Comparison of ENCODE assay signal across 19 cellular contexts in the genomic region with DNA sequence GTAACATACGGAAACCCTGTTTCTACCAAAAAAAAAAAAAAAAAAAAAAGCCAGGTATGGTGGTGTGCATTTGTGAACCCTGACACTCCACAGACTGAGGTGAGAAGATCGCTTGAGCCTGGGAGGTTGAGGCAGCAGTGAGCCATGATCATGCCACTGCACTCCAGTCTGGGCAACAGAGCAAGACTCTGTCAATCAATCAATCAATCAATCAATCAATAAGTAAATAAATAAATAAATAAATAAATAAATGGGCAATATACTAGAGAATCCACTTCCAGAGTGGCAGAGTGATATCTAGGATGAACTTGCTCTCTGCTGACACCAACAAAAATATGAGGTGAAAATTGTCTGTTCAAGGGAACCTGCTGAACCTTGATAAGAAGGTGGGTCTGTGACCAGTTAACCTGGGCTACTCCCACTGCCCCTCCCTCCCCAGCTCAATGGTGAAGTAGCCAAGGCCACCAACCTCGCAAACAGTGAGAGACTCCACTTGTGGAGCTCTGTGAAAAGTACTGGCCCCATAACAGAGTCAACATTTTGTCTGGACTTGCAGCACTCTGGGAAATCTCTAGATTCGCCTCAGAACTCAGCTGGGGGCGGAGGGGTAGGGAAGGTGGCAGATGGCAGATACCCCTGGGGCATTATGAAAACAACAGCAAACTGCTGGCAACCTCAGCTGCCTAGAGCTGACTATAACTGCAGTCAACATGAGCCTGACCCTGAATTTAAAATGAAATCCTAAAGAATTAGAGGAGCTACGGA.
A peak's percentile ranks its signal among the peaks of the same experiment; 100 is the strongest.
DNase-seq lines count a peak whose midpoint lies in the region; ATAC-seq and TF ChIP-seq lines count a peak whose summit lies in the region.
"Had no signal": no experiment of that assay in that cellular context is flagged by ENCODE, and none has a peak within 500 bp of the region (broad histone marks: within the 10 kb centered on the region; RNA-seq: fewer than 3 reads in every experiment).

No MANE protein-coding gene starts in this region.

- peak overlapping the region in 3 of 4 donors; percentile 34 to 71 (median 37) for H3K27ac ChIP-seq in sigmoid colon

- no peak overlapping the region for H3K27ac Mint-ChIP-seq in activated CD4-positive, alpha-beta T cell treated with anti-CD3 and anti-CD28 coated beads for 36 hours
- H3K27ac Mint-ChIP-seq: CD14-positive monocyte had no signal

- peaks cover 6% of the 10 kb centered on the region for H3K4me1 Mint-ChIP-seq in activated CD4-positive, alpha-beta T cell treated with anti-CD3 and anti-CD28 coated beads for 36 hours
- H3K4me1 Mint-ChIP-seq: CD14-positive monocyte had no signal

- DNase-seq in HEK293T (ENCODE audit: extremely low spot score) (no peak), NCI-H524 (lab: John Stamatoyannopoulos, UW) (peak; percentile 74 to 82), islet precursor cell (peak; percentile 33), sigmoid colon (peak; percentile 44), midbrain (lab: John Stamatoyannopoulos, UW) (no peak)
- DNase-seq in activated CD4-positive, alpha-beta T cell treated with anti-CD3 and anti-CD28 coated beads for 36 hours: no peak
- DNase-seq in activated T-cell treated with anti-CD3 and anti-CD28 coated beads, Interleukin-2, amount 50 U/mL, for 1 hour: no peak
- DNase-seq: COR-L47; EL; IMR-90; Kasumi-1; MM.1S; NCI-H1105 treated with DMSO at 0.1 percent for 48 hours; NCI-H2029 treated with DMSO at 0.1 percent for 48 hours; NK-92 treated with Interleukin-12 subunit alpha and Interleukin-12 subunit beta, amount 100 ng/mL, for 24 hours; OCI-M1; SIG-M5 had no signal

- no peaks in the 10 kb centered on the region for H3K36me3 Mint-ChIP-seq in activated CD4-positive, alpha-beta T cell treated with anti-CD3 and anti-CD28 coated beads for 36 hours (ENCODE audit: low read depth)
- H3K36me3 Mint-ChIP-seq: CD14-positive monocyte had no signal

- CTCF ChIA-PET in HEK293T (lab: Yijun Ruan, JAX): no interaction called here
- CTCF ChIA-PET in activated CD4-positive, alpha-beta T cell treated with anti-CD3 and anti-CD28 coated beads for 36 hours (lab: Charles Lee): no interaction called here

- no peak for ATAC-seq in GM19023 (IDR thresholded peaks at IDR 0.05; ENCODE audit: unreplicated experiment)
- ATAC-seq in activated CD4-positive, alpha-beta T cell treated with anti-CD3 and anti-CD28 coated beads for 36 hours: no peak

- peaks cover 2% of the 10 kb centered on the region for H3K9me3 Mint-ChIP-seq in activated CD4-positive, alpha-beta T cell treated with anti-CD3 and anti-CD28 coated beads for 36 hours (ENCODE audit: low read depth)

- no peak overlapping the region for H3K4me3 Mint-ChIP-seq in activated CD4-positive, alpha-beta T cell treated with anti-CD3 and anti-CD28 coated beads for 36 hours
- H3K4me3 Mint-ChIP-seq: CD14-positive monocyte had no signal

- no peak for TF ChIP-seq EP300 in sigmoid colon (IDR thresholded peaks at IDR 0.05)

- 88 to 93% methylated on average over 6 of the region's 6 CpGs for WGBS in sigmoid colon, 2 donors

- no peaks in the 10 kb centered on the region for H3K9me3 ChIP-seq in sigmoid colon

- intact Hi-C loops in sigmoid colon (cut with DNase I): no loop called here
- intact Hi-C loops in activated CD4-positive, alpha-beta T cell treated with anti-CD3 and anti-CD28 coated beads for 36 hours (cut with DNase I, micrococcal nuclease): no loop called here

- TF ChIP-seq POLR2A in sigmoid colon (IDR thresholded peaks at IDR 0.05): no peak

- peaks cover 0 to 60% (median 53%) of the 10 kb centered on the region in 4 donors for H3K4me1 ChIP-seq in sigmoid colon

- no peaks in the 10 kb centered on the region for H3K27me3 ChIP-seq in sigmoid colon

- H3K27me3 Mint-ChIP-seq in activated CD4-positive, alpha-beta T cell treated with anti-CD3 and anti-CD28 coated beads for 36 hours: peaks cover 12% of the 10 kb centered on the region

- H3K4me3 ChIP-seq in sigmoid colon: no peak overlapping the region

- H3K36me3 ChIP-seq in sigmoid colon: no peaks in the 10 kb centered on the region

- POLR2A ChIA-PET in HEK293T (lab: Yijun Ruan, JAX): no interaction called here
- POLR2A ChIA-PET in activated CD4-positive, alpha-beta T cell treated with anti-CD3 and anti-CD28 coated beads for 36 hours (lab: Charles Lee): no interaction called here

- TF ChIP-seq CTCF in sigmoid colon (IDR thresholded peaks at IDR 0.05): no peak

TF ChIP-seq in HEK293T, 16 proteins besides CTCF, POLR2A, EP300 and RAD21:
- TF ChIP-seq BHLHE40 (IDR thresholded peaks at IDR 0.05; ENCODE audit: borderline replicate concordance) (no peak), L3MBTL2 (conservative IDR thresholded peaks at IDR 0.05) (no peak), CTBP1 (IDR thresholded peaks at IDR 0.05; ENCODE audit: borderline replicate concordance) (no peak), LEF1 (IDR thresholded peaks at IDR 0.05; ENCODE audit: borderline replicate concordance) (no peak), NFRKB (IDR thresholded peaks at IDR 0.05) (no peak), FOXK2 (IDR thresholded peaks at IDR 0.05) (no peak), FOXM1 (IDR thresholded peaks at IDR 0.05; ENCODE audit: borderline replicate concordance) (no peak)
- TF ChIP-seq, protein P1, sequence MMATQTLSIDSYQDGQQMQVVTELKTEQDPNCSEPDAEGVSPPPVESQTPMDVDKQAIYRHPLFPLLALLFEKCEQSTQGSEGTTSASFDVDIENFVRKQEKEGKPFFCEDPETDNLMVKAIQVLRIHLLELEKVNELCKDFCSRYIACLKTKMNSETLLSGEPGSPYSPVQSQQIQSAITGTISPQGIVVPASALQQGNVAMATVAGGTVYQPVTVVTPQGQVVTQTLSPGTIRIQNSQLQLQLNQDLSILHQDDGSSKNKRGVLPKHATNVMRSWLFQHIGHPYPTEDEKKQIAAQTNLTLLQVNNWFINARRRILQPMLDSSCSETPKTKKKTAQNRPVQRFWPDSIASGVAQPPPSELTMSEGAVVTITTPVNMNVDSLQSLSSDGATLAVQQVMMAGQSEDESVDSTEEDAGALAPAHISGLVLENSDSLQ (IDR thresholded peaks at IDR 0.05): peak; percentile 45; the same call in 1 of the 2 replicates

Comparison
In these comparisons a context has a peak if more than half of its experiments do, and no peak if none do; other contexts are left out.
1. DNase-seq: peak in NCI-H524 (2 of 2), islet precursor cell (single experiment) and sigmoid colon (single experiment); none in HEK293T (single experiment), midbrain (single experiment), activated CD4-positive, alpha-beta T cell treated with anti-CD3 and anti-CD28 coated beads for 36 hours (single experiment) and activated T-cell treated with anti-CD3 and anti-CD28 coated beads, Interleukin-2, amount 50 U/mL, for 1 hour (single experiment).